In genomic region chrX:103688949-103689348, GRCh38 we compare ENCODE assay signal across 8 cellular contexts. TPM values are rescaled to one million over a fixed set of nuclear protein-coding genes. Genes with fewer than 3 reads are reported as not detected.
DNase-seq lines count a peak whose midpoint lies in the region; ATAC-seq, FAIRE-seq and TF ChIP-seq lines count a peak whose summit lies in the region.

No MANE protein-coding gene starts in this region.

- H3K36me3 ChIP-seq in HepG2 (replicated peaks in 1 of 2; ENCODE audit: control insufficient read depth in 1 of 2, insufficient read depth in 2 of 2, low read length in 2 of 2), result 0 out of 5 replicates have a peak, but pooled peaks cover 0 to under 1% of the 10 kb centered on the region in 2 experiments

- H3K27ac Mint-ChIP-seq in activated CD8-positive, alpha-beta T cell treated with anti-CD3 and anti-CD28 coated beads for 36 hours, result no peak overlapping the region
- H3K27ac Mint-ChIP-seq in activated CD8-positive, alpha-beta T cell treated with anti-CD3 and anti-CD28 coated beads, Interleukin-2, amount 10 ng/mL, durations not matched to agents 7 days and 5 days, result no peak overlapping the region
- no peak overlapping the region for H3K27ac Mint-ChIP-seq in activated naive CD8-positive, alpha-beta T cell treated with anti-CD3 and anti-CD28 coated beads for 36 hours

- peak overlapping the region; percentile 6 for H3K27ac ChIP-seq in HepG2 (ENCODE audit: extremely low read length, insufficient read depth, low read length)

- intact Hi-C loops in activated CD8-positive, alpha-beta T cell treated with anti-CD3 and anti-CD28 coated beads for 36 hours (cut with micrococcal nuclease), result loop anchor here (5.0 to 10.0 kb wide), 3 partner anchors 54 to 154 kb away; no protein-coding TSS in a partner anchor
- intact Hi-C loops in HepG2 (cut with micrococcal nuclease; ENCODE audit: unreplicated experiment), result loop anchor here (1.0 to 5.0 kb wide), 4 partner anchors 62 to 157 kb away; partner anchors contain the start of genes TCEAL1 and TCEAL4

- no peak overlapping the region for H2AFZ ChIP-seq in HepG2 (ENCODE audit: low read length)

- peaks cover 11% of the 10 kb centered on the region for H3K36me3 Mint-ChIP-seq in activated CD8-positive, alpha-beta T cell treated with anti-CD3 and anti-CD28 coated beads for 36 hours (ENCODE audit: low read depth)
- peaks cover 9% of the 10 kb centered on the region for H3K36me3 Mint-ChIP-seq in activated CD8-positive, alpha-beta T cell treated with anti-CD3 and anti-CD28 coated beads, Interleukin-2, amount 10 ng/mL, durations not matched to agents 7 days and 5 days (ENCODE audit: low read depth)
- peaks cover 13% of the 10 kb centered on the region for H3K36me3 Mint-ChIP-seq in activated naive CD8-positive, alpha-beta T cell treated with anti-CD3 and anti-CD28 coated beads for 36 hours

- 0 out of 2 replicates have a peak overlapping the region, but pooled peaks have one; percentile 84 for H3K4me2 ChIP-seq in HepG2 (ENCODE audit: low read depth, low read length)

- no peak for DNase-seq in activated CD8-positive, alpha-beta T cell treated with anti-CD3 and anti-CD28 coated beads for 36 hours
- DNase-seq in activated CD8-positive, alpha-beta T cell treated with anti-CD3 and anti-CD28 coated beads, Interleukin-2, amount 10 ng/mL, durations not matched to agents 7 days and 5 days, result no peak
- DNase-seq in NCI-H1930 (lab: John Stamatoyannopoulos, UW), result peak; percentile 5 to 34
- DNase-seq in astrocyte of the spinal cord (ENCODE audit: low read depth, low spot score), result peak; percentile 43
- peak; percentile 21 for DNase-seq in HepG2 (ENCODE audit: low spot score)
- no peak for DNase-seq in amniotic stem cell (lab: John Stamatoyannopoulos, UW)
- DNase-seq in stimulated activated CD4-positive, alpha-beta T cell treated with anti-CD3 and anti-CD28 coated beads, Interleukin-1b, Interleukin-23, amount 100 ng/mL, for 48 hours, result no peak
- no peak for DNase-seq in activated naive CD8-positive, alpha-beta T cell treated with anti-CD3 and anti-CD28 coated beads for 36 hours

- peaks cover 9% of the 10 kb centered on the region for H3K4me1 Mint-ChIP-seq in activated CD8-positive, alpha-beta T cell treated with anti-CD3 and anti-CD28 coated beads for 36 hours (ENCODE audit: low read depth)
- peaks cover 8% of the 10 kb centered on the region for H3K4me1 Mint-ChIP-seq in activated CD8-positive, alpha-beta T cell treated with anti-CD3 and anti-CD28 coated beads, Interleukin-2, amount 10 ng/mL, durations not matched to agents 7 days and 5 days (ENCODE audit: low read depth)
- peaks cover 4% of the 10 kb centered on the region for H3K4me1 Mint-ChIP-seq in activated naive CD8-positive, alpha-beta T cell treated with anti-CD3 and anti-CD28 coated beads for 36 hours

- no peak for TF ChIP-seq POLR2A in HepG2 (IDR thresholded peaks at IDR 0.05; ENCODE audit: insufficient read depth in 1 of 2, low read depth in 2 of 2, low read length in 2 of 2)

- no peak overlapping the region for H3K9ac ChIP-seq in HepG2 (ENCODE audit: insufficient read depth, low read depth, low read length)

- CTCF ChIA-PET in activated CD8-positive, alpha-beta T cell treated with anti-CD3 and anti-CD28 coated beads for 36 hours (lab: Charles Lee), result interaction anchor here (1.5 kb wide), 1 partner anchor 86 kb away, joined by 5 read pairs; no protein-coding TSS in a partner anchor
- CTCF ChIA-PET in activated CD8-positive, alpha-beta T cell treated with anti-CD3 and anti-CD28 coated beads, Interleukin-2, amount 10 ng/mL, durations not matched to agents 7 days and 5 days (lab: Charles Lee), result no interaction called here
- CTCF ChIA-PET in HepG2 (lab: Yijun Ruan, JAX; ENCODE audit: low intra/inter-chr PET ratio, low total read pairs), result interaction anchor here (0.6 to 3.1 kb wide), 2 partner anchors 128 to 179 kb away, joined by 3 to 20 read pairs; no protein-coding TSS in a partner anchor

- no peaks in the 10 kb centered on the region for H3K9me3 Mint-ChIP-seq in activated CD8-positive, alpha-beta T cell treated with anti-CD3 and anti-CD28 coated beads for 36 hours
- H3K9me3 Mint-ChIP-seq in activated CD8-positive, alpha-beta T cell treated with anti-CD3 and anti-CD28 coated beads, Interleukin-2, amount 10 ng/mL, durations not matched to agents 7 days and 5 days (ENCODE audit: insufficient read depth), result no peaks in the 10 kb centered on the region
- H3K9me3 Mint-ChIP-seq in activated naive CD8-positive, alpha-beta T cell treated with anti-CD3 and anti-CD28 coated beads for 36 hours, result no peaks in the 10 kb centered on the region

- TF ChIP-seq RAD21 in HepG2 (CRISPR knock-in tag; IDR thresholded peaks at IDR 0.05), result no peak

- BruUV-seq in HepG2 (replicated peaks; lab: Mats Ljungman, UMichigan), result no TSS peak

- H4K20me1 ChIP-seq in HepG2 (ENCODE audit: insufficient read depth, low read length), result 0 out of 2 replicates have a peak, but pooled peaks cover 11% of the 10 kb centered on the region

- peak; percentile 47 for TF ChIP-seq CTCF in activated CD8-positive, alpha-beta T cell treated with anti-CD3 and anti-CD28 coated beads for 36 hours (IDR thresholded peaks at IDR 0.05)
- TF ChIP-seq CTCF in astrocyte of the spinal cord (IDR thresholded peaks at IDR 0.05; ENCODE audit: low read depth, low read length), result peak; percentile 61
- TF ChIP-seq CTCF in HepG2 (CRISPR knock-in tag; IDR thresholded peaks at IDR 0.05), result peak; percentile 51

- no peak overlapping the region for H3K4me3 Mint-ChIP-seq in activated CD8-positive, alpha-beta T cell treated with anti-CD3 and anti-CD28 coated beads for 36 hours
- H3K4me3 Mint-ChIP-seq in activated CD8-positive, alpha-beta T cell treated with anti-CD3 and anti-CD28 coated beads, Interleukin-2, amount 10 ng/mL, durations not matched to agents 7 days and 5 days, result no peak overlapping the region
- no peak overlapping the region for H3K4me3 Mint-ChIP-seq in activated naive CD8-positive, alpha-beta T cell treated with anti-CD3 and anti-CD28 coated beads for 36 hours

- H3K4me3 ChIP-seq in astrocyte of the spinal cord (ENCODE audit: low read depth, low read length), result no peak overlapping the region
- H3K4me3 ChIP-seq in HepG2 (replicated peaks in 1 of 3; ENCODE audit: insufficient read depth in 1 of 3, low read depth in 2 of 3, low read length in 3 of 3), result no peak overlapping the region

- peaks cover 25% of the 10 kb centered on the region for H3K79me2 ChIP-seq in HepG2 (ENCODE audit: insufficient read depth, low read length)

- H3K4me1 ChIP-seq in HepG2 (ENCODE audit: insufficient read depth, low read length), result peaks cover 48% of the 10 kb centered on the region

- H3K27me3 ChIP-seq in HepG2 (ENCODE audit: control insufficient read depth in 1 of 2, insufficient read depth in 2 of 2, low read length in 2 of 2), result no peaks in the 10 kb centered on the region; a peak in 1 of 5 replicates

- no peaks in the 10 kb centered on the region for H3K27me3 Mint-ChIP-seq in activated CD8-positive, alpha-beta T cell treated with anti-CD3 and anti-CD28 coated beads for 36 hours
- H3K27me3 Mint-ChIP-seq in activated CD8-positive, alpha-beta T cell treated with anti-CD3 and anti-CD28 coated beads, Interleukin-2, amount 10 ng/mL, durations not matched to agents 7 days and 5 days (ENCODE audit: low read depth), result no peaks in the 10 kb centered on the region
- H3K27me3 Mint-ChIP-seq in activated naive CD8-positive, alpha-beta T cell treated with anti-CD3 and anti-CD28 coated beads for 36 hours, result no peaks in the 10 kb centered on the region

- H3K9me3 ChIP-seq in HepG2 (ENCODE audit: low read length), result no peaks in the 10 kb centered on the region

- in situ Hi-C loops in astrocyte of the spinal cord (cut with HindIII; ENCODE audit: low sequenced_read_pairs), result no loop called here
- in situ Hi-C loops in HepG2 (cut with HindIII; ENCODE audit: extremely low pct_ligation_motif_present, low pct_unique_long_range_greater_than_20kb), result loop anchor here (25.0 kb wide), 1 partner anchor 473 kb away; the partner anchor contains the start of genes FAM199X and SLC25A53

- ATAC-seq in activated CD8-positive, alpha-beta T cell treated with anti-CD3 and anti-CD28 coated beads for 36 hours, result no peak
- no peak for ATAC-seq in activated CD8-positive, alpha-beta T cell treated with anti-CD3 and anti-CD28 coated beads, Interleukin-2, amount 10 ng/mL, durations not matched to agents 7 days and 5 days
- ATAC-seq in HepG2, result no peak

- 48% methylated on average over 4 of the region's 4 CpGs for WGBS in HepG2 (ENCODE audit: low lambda C conversion rate)

- FAIRE-seq in HepG2 (lab: Jason Lieb, UNC), result no peak

- TF ChIP-seq EP300 in HepG2 (IDR thresholded peaks at IDR 0.05; ENCODE audit: low read depth in 2 of 2, low read length in 2 of 2) (no peak), HepG2 (CRISPR knock-in tag; IDR thresholded peaks at IDR 0.05; ENCODE audit: borderline replicate concordance) (no peak)

- POLR2A ChIA-PET in activated CD8-positive, alpha-beta T cell treated with anti-CD3 and anti-CD28 coated beads for 36 hours (lab: Charles Lee), result interaction anchor here (1.0 kb wide), 1 partner anchor 19 kb away, joined by 3 read pairs; no protein-coding TSS in a partner anchor
- POLR2A ChIA-PET in activated CD8-positive, alpha-beta T cell treated with anti-CD3 and anti-CD28 coated beads, Interleukin-2, amount 10 ng/mL, durations not matched to agents 7 days and 5 days (lab: Charles Lee), result no interaction called here
- POLR2A ChIA-PET in HepG2 (lab: Yijun Ruan, JAX), result no interaction called here

RNA-seq across cellular contexts. Expression of gene MORF4L2, which starts 2.5 kb away (rescaled TPM):
- 100 to 1,000 TPM; 234 to 239 TPM for total RNA-seq in activated CD8-positive, alpha-beta T cell treated with anti-CD3 and anti-CD28 coated beads for 36 hours
- 100 to 1,000 TPM; 127 to 133 TPM for total RNA-seq in activated CD8-positive, alpha-beta T cell treated with anti-CD3 and anti-CD28 coated beads, Interleukin-2, amount 10 ng/mL, durations not matched to agents 7 days and 5 days
- 469 and 687 TPM in 2 replicates for total RNA-seq in HepG2 (2016; rRNA removed; fragmentation: Illumina TruSeq; extraction: Trizol)
- 65.6 and 69.7 TPM in 2 replicates for total RNA-seq in HepG2 (2016; cell fraction: cytosol; rRNA removed; fragmentation: Illumina TruSeq; extraction: Trizol; ENCODE audit: low read depth)
- 454 and 705 TPM in 2 replicates for total RNA-seq in HepG2 (2016; cell fraction: insoluble cytoplasmic fraction; rRNA removed; fragmentation: Illumina TruSeq; extraction: Trizol)
- total RNA-seq in HepG2 (2016; cell fraction: membrane; rRNA removed; fragmentation: Illumina TruSeq; extraction: Trizol), result 155 and 156 TPM in 2 replicates
- total RNA-seq in HepG2 (2016; cell fraction: nucleus; rRNA removed; fragmentation: Illumina TruSeq; extraction: Trizol), result 190 and 205 TPM in 2 replicates
- polyA plus RNA-seq in HepG2 (2011; rRNA removed), result 312 and 358 TPM in 2 replicates
- 252 and 394 TPM in 2 replicates for polyA plus RNA-seq in HepG2 (2011; cell fraction: cytosol; rRNA removed)
- polyA plus RNA-seq in HepG2 (2011; cell fraction: nucleus; rRNA removed), result 161 and 228 TPM in 2 replicates
- polyA plus RNA-seq in HepG2 (2012), result 304 and 421 TPM in 2 replicates
- polyA plus RNA-seq in HepG2 (2016; cell fraction: cytosol; fragmentation: Illumina TruSeq; extraction: Trizol; ENCODE audit: low read depth), result 36.8 and 38.0 TPM in 2 replicates
- 558 and 637 TPM in 2 replicates for polyA plus RNA-seq in HepG2 (2016; cell fraction: insoluble cytoplasmic fraction; fragmentation: Illumina TruSeq; extraction: Trizol; ENCODE audit: low read depth)
- 89.0 and 96.0 TPM in 2 replicates for polyA plus RNA-seq in HepG2 (2016; cell fraction: membrane; fragmentation: Illumina TruSeq; extraction: Trizol; ENCODE audit: low read depth)
- polyA plus RNA-seq in HepG2 (2016; cell fraction: nucleus; fragmentation: Illumina TruSeq; extraction: Trizol; ENCODE audit: insufficient read depth, low read depth), result 444 and 460 TPM in 2 replicates
- polyA minus RNA-seq in HepG2 (2011; rRNA and poly(A)+ RNA removed; ENCODE audit: low replicate concordance), result 93.9 and 199 TPM in 2 replicates
- polyA minus RNA-seq in HepG2 (2011; cell fraction: cytosol; rRNA and poly(A)+ RNA removed), result 113 and 127 TPM in 2 replicates
- 114 and 158 TPM in 2 replicates for polyA minus RNA-seq in HepG2 (2011; cell fraction: nucleus; rRNA and poly(A)+ RNA removed)
- 100 to 1,000 TPM; 249 to 257 TPM for total RNA-seq in activated naive CD8-positive, alpha-beta T cell treated with anti-CD3 and anti-CD28 coated beads for 36 hours

RNA-seq across cellular contexts. Expression of gene TMEM31, which starts 21.8 kb away (rescaled TPM):
- 1 to 10 TPM in 1 of 2 experiments, under 1 TPM in 1; 0.52 to 1.1 TPM for total RNA-seq in activated CD8-positive, alpha-beta T cell treated with anti-CD3 and anti-CD28 coated beads for 36 hours
- not detected for total RNA-seq in activated CD8-positive, alpha-beta T cell treated with anti-CD3 and anti-CD28 coated beads, Interleukin-2, amount 10 ng/mL, durations not matched to agents 7 days and 5 days
- total RNA-seq in HepG2 (2016; rRNA removed; fragmentation: Illumina TruSeq; extraction: Trizol), result not detected in 2 replicates
- not detected in 2 replicates for total RNA-seq in HepG2 (2016; cell fraction: cytosol; rRNA removed; fragmentation: Illumina TruSeq; extraction: Trizol; ENCODE audit: low read depth)
- not detected in 2 replicates for total RNA-seq in HepG2 (2016; cell fraction: insoluble cytoplasmic fraction; rRNA removed; fragmentation: Illumina TruSeq; extraction: Trizol)
- not detected in 2 replicates for total RNA-seq in HepG2 (2016; cell fraction: membrane; rRNA removed; fragmentation: Illumina TruSeq; extraction: Trizol)
- not detected in 2 replicates for total RNA-seq in HepG2 (2016; cell fraction: nucleus; rRNA removed; fragmentation: Illumina TruSeq; extraction: Trizol)
- polyA plus RNA-seq in HepG2 (2011; rRNA removed), result 0.13 and 0.16 TPM in 2 replicates
- not detected in 2 replicates for polyA plus RNA-seq in HepG2 (2011; cell fraction: cytosol; rRNA removed)
- polyA plus RNA-seq in HepG2 (2011; cell fraction: nucleus; rRNA removed), result 0.23 TPM in 1 of 2 replicates, not detected in the other
- polyA plus RNA-seq in HepG2 (2012), result 0.65 TPM in 1 of 2 replicates, not detected in the other
- not detected in 2 replicates for polyA plus RNA-seq in HepG2 (2016; cell fraction: cytosol; fragmentation: Illumina TruSeq; extraction: Trizol; ENCODE audit: low read depth)
- not detected in 2 replicates for polyA plus RNA-seq in HepG2 (2016; cell fraction: insoluble cytoplasmic fraction; fragmentation: Illumina TruSeq; extraction: Trizol; ENCODE audit: low read depth)
- not detected in 2 replicates for polyA plus RNA-seq in HepG2 (2016; cell fraction: membrane; fragmentation: Illumina TruSeq; extraction: Trizol; ENCODE audit: low read depth)
- not detected in 2 replicates for polyA plus RNA-seq in HepG2 (2016; cell fraction: nucleus; fragmentation: Illumina TruSeq; extraction: Trizol; ENCODE audit: insufficient read depth, low read depth)
- polyA minus RNA-seq in HepG2 (2011; rRNA and poly(A)+ RNA removed; ENCODE audit: low replicate concordance), result not detected in 2 replicates
- polyA minus RNA-seq in HepG2 (2011; cell fraction: cytosol; rRNA and poly(A)+ RNA removed), result not detected in 2 replicates
- not detected in 2 replicates for polyA minus RNA-seq in HepG2 (2011; cell fraction: nucleus; rRNA and poly(A)+ RNA removed)
- total RNA-seq in activated naive CD8-positive, alpha-beta T cell treated with anti-CD3 and anti-CD28 coated beads for 36 hours, result not detected

Comparison
In these comparisons a context has a peak if more than half of its experiments do, and no peak if none do; other contexts are left out.
1. DNase-seq: peak in NCI-H1930 (2 of 2), astrocyte of the spinal cord (single experiment) and HepG2 (single experiment); none in activated CD8-positive, alpha-beta T cell treated with anti-CD3 and anti-CD28 coated beads for 36 hours (single experiment), activated CD8-positive, alpha-beta T cell treated with anti-CD3 and anti-CD28 coated beads, Interleukin-2, amount 10 ng/mL, durations not matched to agents 7 days and 5 days (single experiment), amniotic stem cell (single experiment), stimulated activated CD4-positive, alpha-beta T cell treated with anti-CD3 and anti-CD28 coated beads, Interleukin-1b, Interleukin-23, amount 100 ng/mL, for 48 hours (single experiment) and activated naive CD8-positive, alpha-beta T cell treated with anti-CD3 and anti-CD28 coated beads for 36 hours (single experiment).
2. Peak in every context shown above with its lines, with median percentiles within 50 percentile points of each other: CTCF ChIP-seq.